21 cellular contexts compared by ENCODE assay signal in genomic region chr2:238924496-238925195, GRCh38.
DNase-seq lines count a peak whose midpoint lies in the region; ATAC-seq and TF ChIP-seq lines count a peak whose summit lies in the region.
"Had no signal": no experiment of that assay in that cellular context is flagged by ENCODE, and none has a peak within 500 bp of the region (broad histone marks: within the 10 kb centered on the region; RNA-seq: fewer than 3 reads in every experiment).

No MANE protein-coding gene starts in this region.

- H3K27me3 Mint-ChIP-seq in nephron (ENCODE audit: low read depth), result peaks cover 25% of the 10 kb centered on the region
- H3K27me3 Mint-ChIP-seq: activated CD4-positive, alpha-beta T cell treated with anti-CD3 and anti-CD28 coated beads, Interleukin-2, amount 10 ng/mL, durations not matched to agents 24 days and 14 days had no signal

- intact Hi-C loops in left cardiac atrium (cut with DNase I), result no loop called here
- intact Hi-C loops in left ventricle myocardium superior (cut with micrococcal nuclease), result no loop called here

- DNase-seq in DMS 273 (lab: John Stamatoyannopoulos, UW; ENCODE audit: unreplicated experiment), result peak; percentile 46
- no peak for DNase-seq in DMS 273 treated with DMSO at 0.1 percent for 48 hours (lab: John Stamatoyannopoulos, UW)
- peak; percentile 37 for DNase-seq in left cardiac atrium
- no peak for DNase-seq in left ventricle myocardium superior
- no peak for DNase-seq in stimulated activated CD8-positive, alpha-beta memory T cell treated with anti-CD3 and anti-CD28 coated beads, Interleukin-4, amount 100 ng/mL, for 48 hours
- DNase-seq: activated CD4-positive, alpha-beta T cell treated with anti-CD3 and anti-CD28 coated beads, Interleukin-2, amount 10 ng/mL, durations not matched to agents 24 days and 14 days; activated naive CD4-positive, alpha-beta T cell treated with anti-CD3 and anti-CD28 coated beads for 36 hours; activated T-cell treated with anti-CD3 and anti-CD28 coated beads, Interleukin-2, amount 50 U/mL, for 48 hours; brain microvascular endothelial cell; effector CD4-positive, alpha-beta T cell; islet precursor cell; NCI-H2107; NCI-H510A; psoas muscle; SIG-M5; stimulated activated naive CD8-positive, alpha-beta T cell treated with anti-CD3 and anti-CD28 coated beads, Interleukin-15, Interleukin-2, amounts not matched to agents 100 U/mL and 50 U/mL, for 24 hours; T-helper 9 cell; WERI-Rb-1 had no signal

- H3K27ac Mint-ChIP-seq in nephron, result peak overlapping the region in 2 of 3 experiments; percentile 34 to 38
- H3K27ac Mint-ChIP-seq: activated CD4-positive, alpha-beta T cell treated with anti-CD3 and anti-CD28 coated beads, Interleukin-2, amount 10 ng/mL, durations not matched to agents 24 days and 14 days; activated naive CD4-positive, alpha-beta T cell treated with anti-CD3 and anti-CD28 coated beads for 36 hours had no signal

- no peaks in the 10 kb centered on the region for H3K36me3 Mint-ChIP-seq in nephron (ENCODE audit: low read depth)

- ATAC-seq in left cardiac atrium, result no peak
- no peak for ATAC-seq in left ventricle myocardium superior
- no peak for ATAC-seq in HG03521 (IDR thresholded peaks at IDR 0.05; ENCODE audit: unreplicated experiment)
- no peak for ATAC-seq in GM21390 (IDR thresholded peaks at IDR 0.05; ENCODE audit: unreplicated experiment)
- ATAC-seq: psoas muscle; stimulated activated naive CD8-positive, alpha-beta T cell treated with anti-CD3 and anti-CD28 coated beads, Interleukin-15, Interleukin-2, amounts not matched to agents 100 U/mL and 50 U/mL, for 24 hours had no signal

- peaks cover 26% of the 10 kb centered on the region for H3K4me1 Mint-ChIP-seq in nephron
- H3K4me1 Mint-ChIP-seq: activated CD4-positive, alpha-beta T cell treated with anti-CD3 and anti-CD28 coated beads, Interleukin-2, amount 10 ng/mL, durations not matched to agents 24 days and 14 days had no signal

- no peak for TF ChIP-seq CTCF in nephron (IDR thresholded peaks at IDR 0.05; ENCODE audit: unreplicated experiment in 3 of 3)

- no peak overlapping the region for H3K4me3 Mint-ChIP-seq in nephron
- H3K4me3 Mint-ChIP-seq: activated CD4-positive, alpha-beta T cell treated with anti-CD3 and anti-CD28 coated beads, Interleukin-2, amount 10 ng/mL, durations not matched to agents 24 days and 14 days; activated naive CD4-positive, alpha-beta T cell treated with anti-CD3 and anti-CD28 coated beads for 36 hours had no signal

- no peaks in the 10 kb centered on the region for H3K9me3 Mint-ChIP-seq in nephron
- H3K9me3 Mint-ChIP-seq: activated CD4-positive, alpha-beta T cell treated with anti-CD3 and anti-CD28 coated beads, Interleukin-2, amount 10 ng/mL, durations not matched to agents 24 days and 14 days; activated naive CD4-positive, alpha-beta T cell treated with anti-CD3 and anti-CD28 coated beads for 36 hours had no signal

Comparison
In these comparisons a context has a peak if more than half of its experiments do, and no peak if none do; other contexts are left out.
1. DNase-seq: peak in DMS 273 (single experiment) and left cardiac atrium (single experiment); none in DMS 273 treated with DMSO at 0.1 percent for 48 hours (single experiment), left ventricle myocardium superior (single experiment) and stimulated activated CD8-positive, alpha-beta memory T cell treated with anti-CD3 and anti-CD28 coated beads, Interleukin-4, amount 100 ng/mL, for 48 hours (single experiment).